ENCODE assay signal across 1 cellular context in the genomic region with DNA sequence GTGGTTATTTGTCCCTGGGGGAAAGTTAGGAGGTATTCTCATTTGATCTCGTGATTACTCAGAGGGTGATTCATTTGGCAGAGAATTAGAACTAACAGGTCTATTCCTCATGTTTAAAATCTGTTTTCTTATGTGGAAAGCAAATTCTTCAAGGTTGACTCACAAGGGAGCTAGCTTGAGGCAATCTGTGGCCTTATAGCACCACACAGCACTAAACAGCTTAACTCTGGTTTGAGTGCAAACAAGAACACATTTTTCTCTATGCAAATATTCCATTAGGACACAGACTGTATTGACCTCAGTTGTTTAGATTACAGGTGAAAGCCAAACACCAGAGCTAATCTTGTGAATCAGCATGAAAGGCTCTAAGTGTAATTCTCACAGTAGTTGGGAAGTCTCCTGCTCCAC.
A peak's percentile ranks its signal among the peaks of the same experiment; 100 is the strongest.
TF ChIP-seq lines count a peak whose summit lies in the region.

No MANE protein-coding gene starts in this region.

TF ChIP-seq in HCT116, 20 proteins besides CTCF, POLR2A, EP300 and RAD21 (continued from another document):
- TF ChIP-seq REST (IDR thresholded peaks at IDR 0.05; ENCODE audit: low read depth) (no peak), JUND (IDR thresholded peaks at IDR 0.05) (peak; percentile 84), SRF (IDR thresholded peaks at IDR 0.05; ENCODE audit: low read depth) (peak; percentile 53), ELF1 (IDR thresholded peaks at IDR 0.05; ENCODE audit: borderline replicate concordance, low read depth) (no peak), FOSL1 (IDR thresholded peaks at IDR 0.05; ENCODE audit: low read depth) (peak; percentile 86), POLR2AphosphoS5 (IDR thresholded peaks at IDR 0.05; ENCODE audit: low read depth, low read length) (no peak; the same call in 1 of the 2 replicates), EGR1 (IDR thresholded peaks at IDR 0.05; ENCODE audit: low read depth) (no peak), SP1 (IDR thresholded peaks at IDR 0.05; ENCODE audit: low read depth) (peak; percentile 73), CBX3 (IDR thresholded peaks at IDR 0.05; ENCODE audit: low read depth) (no peak), SIN3A (IDR thresholded peaks at IDR 0.05; ENCODE audit: low read depth) (peak; percentile 52), ZNF274 (IDR thresholded peaks at IDR 0.05; ENCODE audit: low read depth, low read length) (no peak)
- TF ChIP-seq, protein P1, sequence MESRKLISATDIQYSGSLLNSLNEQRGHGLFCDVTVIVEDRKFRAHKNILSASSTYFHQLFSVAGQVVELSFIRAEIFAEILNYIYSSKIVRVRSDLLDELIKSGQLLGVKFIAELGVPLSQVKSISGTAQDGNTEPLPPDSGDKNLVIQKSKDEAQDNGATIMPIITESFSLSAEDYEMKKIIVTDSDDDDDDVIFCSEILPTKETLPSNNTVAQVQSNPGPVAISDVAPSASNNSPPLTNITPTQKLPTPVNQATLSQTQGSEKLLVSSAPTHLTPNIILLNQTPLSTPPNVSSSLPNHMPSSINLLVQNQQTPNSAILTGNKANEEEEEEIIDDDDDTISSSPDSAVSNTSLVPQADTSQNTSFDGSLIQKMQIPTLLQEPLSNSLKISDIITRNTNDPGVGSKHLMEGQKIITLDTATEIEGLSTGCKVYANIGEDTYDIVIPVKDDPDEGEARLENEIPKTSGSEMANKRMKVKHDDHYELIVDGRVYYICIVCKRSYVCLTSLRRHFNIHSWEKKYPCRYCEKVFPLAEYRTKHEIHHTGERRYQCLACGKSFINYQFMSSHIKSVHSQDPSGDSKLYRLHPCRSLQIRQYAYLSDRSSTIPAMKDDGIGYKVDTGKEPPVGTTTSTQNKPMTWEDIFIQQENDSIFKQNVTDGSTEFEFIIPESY (IDR thresholded peaks at IDR 0.05; ENCODE audit: extremely low read depth, insufficient replicate concordance, low read length), result no peak
